20 cellular contexts compared by ENCODE assay signal in genomic region chr16:86171329-86171728, GRCh38.
DNase-seq lines count a peak whose midpoint lies in the region; ATAC-seq, FAIRE-seq and TF ChIP-seq lines count a peak whose summit lies in the region.
"Had no signal": no experiment of that assay in that cellular context is flagged by ENCODE, and none has a peak within 500 bp of the region (broad histone marks: within the 10 kb centered on the region; RNA-seq: fewer than 3 reads in every experiment).

No MANE protein-coding gene starts in this region.

- no peak for FAIRE-seq in urothelium cell line (lab: Jason Lieb, UNC)

- H3K4me3 Mint-ChIP-seq in HFFc6, result peak overlapping the region; percentile 9; the same call in 1 of the 2 replicates
- H3K4me3 Mint-ChIP-seq: activated naive CD4-positive, alpha-beta T cell treated with anti-CD3 and anti-CD28 coated beads, Interleukin-2, amount 50 U/mL, for 24 hours had no signal

- TF ChIP-seq CTCF in HFFc6 (IDR thresholded peaks at IDR 0.05) (no peak), cardiac fibroblast (IDR thresholded peaks at IDR 0.05; ENCODE audit: low read depth, low read length) (no peak), tibial nerve (IDR thresholded peaks at IDR 0.05) (no peak)

- H3K36me3 ChIP-seq in tibial nerve, result no peaks in the 10 kb centered on the region
- H3K36me3 ChIP-seq: right lobe of liver had no signal

- TF ChIP-seq POLR2A in tibial nerve (IDR thresholded peaks at IDR 0.05), result no peak

- no peaks in the 10 kb centered on the region for H3K4me1 ChIP-seq in tibial nerve
- H3K4me1 ChIP-seq: right lobe of liver had no signal

- no peaks in the 10 kb centered on the region for H3K27me3 ChIP-seq in tibial nerve
- H3K27me3 ChIP-seq: right lobe of liver had no signal

- H3K36me3 Mint-ChIP-seq in HFFc6 (ENCODE audit: low read depth), result peaks cover 6% of the 10 kb centered on the region
- H3K36me3 Mint-ChIP-seq: activated naive CD4-positive, alpha-beta T cell treated with anti-CD3 and anti-CD28 coated beads, Interleukin-2, amount 50 U/mL, for 24 hours had no signal

- TF ChIP-seq EP300 in tibial nerve (IDR thresholded peaks at IDR 0.05), result no peak

- peak overlapping the region; percentile 39; the same call in 1 of the 2 replicates for H3K27ac Mint-ChIP-seq in HFFc6
- H3K27ac Mint-ChIP-seq: activated naive CD4-positive, alpha-beta T cell treated with anti-CD3 and anti-CD28 coated beads, Interleukin-2, amount 50 U/mL, for 24 hours had no signal

- H3K4me3 ChIP-seq in cardiac fibroblast (replicated peaks in 1 of 2; ENCODE audit: low read depth in 2 of 2, low read length in 2 of 2), result no peak overlapping the region
- H3K4me3 ChIP-seq in tibial nerve, result no peak overlapping the region
- H3K4me3 ChIP-seq: right lobe of liver had no signal

- no peak overlapping the region for H3K27ac ChIP-seq in tibial nerve
- H3K27ac ChIP-seq: HL-60, right lobe of liver had no signal

- H3K4me1 Mint-ChIP-seq in HFFc6 (ENCODE audit: low read depth), result peaks cover 8% of the 10 kb centered on the region
- H3K4me1 Mint-ChIP-seq: activated naive CD4-positive, alpha-beta T cell treated with anti-CD3 and anti-CD28 coated beads, Interleukin-2, amount 50 U/mL, for 24 hours had no signal

- ATAC-seq in GM18909 (IDR thresholded peaks at IDR 0.05; ENCODE audit: poor library complexity, unreplicated experiment), result no peak
- ATAC-seq: Panc1, right lobe of liver had no signal

- peaks cover 35% of the 10 kb centered on the region for H3K27me3 Mint-ChIP-seq in HFFc6 (ENCODE audit: insufficient read depth)

- peak; percentile 88 for DNase-seq in HFFc6
- peak; percentile 15 to 23 for DNase-seq in cardiac fibroblast (ENCODE audit: low read depth in 2 of 2)
- DNase-seq in kidney tubule cell (ENCODE audit: low spot score), result peak; percentile 71
- DNase-seq in urothelium cell line (ENCODE audit: low spot score), result peak; percentile 17
- DNase-seq in tibial nerve (ENCODE audit: low spot score in 2 of 2), result no peak
- DNase-seq in NCI-H1417 treated with DMSO at 0.1 percent for 48 hours (lab: John Stamatoyannopoulos, UW), result no peak
- DNase-seq: activated CD4-positive, alpha-beta T cell treated with anti-CD3 and anti-CD28 coated beads, Interleukin-2, amount 50 U/mL, for 4 hours; DND-41; glutamatergic neuron; KBM-7; NCI-H1048; NCI-H2107; NCI-H82; right lobe of liver; stimulated activated CD4-positive, alpha-beta T cell treated with anti-CD3 and anti-CD28 coated beads, Interleukin-4, amount 100 ng/mL, for 24 hours; stimulated activated CD8-positive, alpha-beta memory T cell treated with anti-CD3 and anti-CD28 coated beads, Interleukin-4, amount 100 ng/mL, for 48 hours had no signal

- peaks cover 0 to 9% (median 0%) of the 10 kb centered on the region in 4 donors for H3K9me3 ChIP-seq in tibial nerve
- H3K9me3 ChIP-seq: right lobe of liver had no signal

- 79 to 82% methylated on average over 5 of the region's 5 CpGs for WGBS in tibial nerve, 2 donors

- H3K9me3 Mint-ChIP-seq in HFFc6, result peaks cover 9% of the 10 kb centered on the region
- H3K9me3 Mint-ChIP-seq: activated naive CD4-positive, alpha-beta T cell treated with anti-CD3 and anti-CD28 coated beads, Interleukin-2, amount 50 U/mL, for 24 hours had no signal

Comparison
In these comparisons a context has a peak if more than half of its experiments do, and no peak if none do; other contexts are left out.
1. DNase-seq: peak in HFFc6 (single experiment), cardiac fibroblast (2 of 2), kidney tubule cell (single experiment) and urothelium cell line (single experiment); none in tibial nerve (0 of 2) and NCI-H1417 treated with DMSO at 0.1 percent for 48 hours (single experiment).